1 cellular context compared by ENCODE assay signal in genomic region chr1:156429308-156430060, GRCh38.
A peak's percentile ranks its signal among the peaks of the same experiment; 100 is the strongest.
TF ChIP-seq lines count a peak whose summit lies in the region.

No MANE protein-coding gene starts in this region.

TF ChIP-seq in GM23338, 12 proteins besides CTCF, POLR2A, EP300 and RAD21:
- TF ChIP-seq CREB1 (CRISPR knock-in tag; IDR thresholded peaks at IDR 0.05; ENCODE audit: low read depth) = peak; percentile 71
- TF ChIP-seq, protein P1, sequence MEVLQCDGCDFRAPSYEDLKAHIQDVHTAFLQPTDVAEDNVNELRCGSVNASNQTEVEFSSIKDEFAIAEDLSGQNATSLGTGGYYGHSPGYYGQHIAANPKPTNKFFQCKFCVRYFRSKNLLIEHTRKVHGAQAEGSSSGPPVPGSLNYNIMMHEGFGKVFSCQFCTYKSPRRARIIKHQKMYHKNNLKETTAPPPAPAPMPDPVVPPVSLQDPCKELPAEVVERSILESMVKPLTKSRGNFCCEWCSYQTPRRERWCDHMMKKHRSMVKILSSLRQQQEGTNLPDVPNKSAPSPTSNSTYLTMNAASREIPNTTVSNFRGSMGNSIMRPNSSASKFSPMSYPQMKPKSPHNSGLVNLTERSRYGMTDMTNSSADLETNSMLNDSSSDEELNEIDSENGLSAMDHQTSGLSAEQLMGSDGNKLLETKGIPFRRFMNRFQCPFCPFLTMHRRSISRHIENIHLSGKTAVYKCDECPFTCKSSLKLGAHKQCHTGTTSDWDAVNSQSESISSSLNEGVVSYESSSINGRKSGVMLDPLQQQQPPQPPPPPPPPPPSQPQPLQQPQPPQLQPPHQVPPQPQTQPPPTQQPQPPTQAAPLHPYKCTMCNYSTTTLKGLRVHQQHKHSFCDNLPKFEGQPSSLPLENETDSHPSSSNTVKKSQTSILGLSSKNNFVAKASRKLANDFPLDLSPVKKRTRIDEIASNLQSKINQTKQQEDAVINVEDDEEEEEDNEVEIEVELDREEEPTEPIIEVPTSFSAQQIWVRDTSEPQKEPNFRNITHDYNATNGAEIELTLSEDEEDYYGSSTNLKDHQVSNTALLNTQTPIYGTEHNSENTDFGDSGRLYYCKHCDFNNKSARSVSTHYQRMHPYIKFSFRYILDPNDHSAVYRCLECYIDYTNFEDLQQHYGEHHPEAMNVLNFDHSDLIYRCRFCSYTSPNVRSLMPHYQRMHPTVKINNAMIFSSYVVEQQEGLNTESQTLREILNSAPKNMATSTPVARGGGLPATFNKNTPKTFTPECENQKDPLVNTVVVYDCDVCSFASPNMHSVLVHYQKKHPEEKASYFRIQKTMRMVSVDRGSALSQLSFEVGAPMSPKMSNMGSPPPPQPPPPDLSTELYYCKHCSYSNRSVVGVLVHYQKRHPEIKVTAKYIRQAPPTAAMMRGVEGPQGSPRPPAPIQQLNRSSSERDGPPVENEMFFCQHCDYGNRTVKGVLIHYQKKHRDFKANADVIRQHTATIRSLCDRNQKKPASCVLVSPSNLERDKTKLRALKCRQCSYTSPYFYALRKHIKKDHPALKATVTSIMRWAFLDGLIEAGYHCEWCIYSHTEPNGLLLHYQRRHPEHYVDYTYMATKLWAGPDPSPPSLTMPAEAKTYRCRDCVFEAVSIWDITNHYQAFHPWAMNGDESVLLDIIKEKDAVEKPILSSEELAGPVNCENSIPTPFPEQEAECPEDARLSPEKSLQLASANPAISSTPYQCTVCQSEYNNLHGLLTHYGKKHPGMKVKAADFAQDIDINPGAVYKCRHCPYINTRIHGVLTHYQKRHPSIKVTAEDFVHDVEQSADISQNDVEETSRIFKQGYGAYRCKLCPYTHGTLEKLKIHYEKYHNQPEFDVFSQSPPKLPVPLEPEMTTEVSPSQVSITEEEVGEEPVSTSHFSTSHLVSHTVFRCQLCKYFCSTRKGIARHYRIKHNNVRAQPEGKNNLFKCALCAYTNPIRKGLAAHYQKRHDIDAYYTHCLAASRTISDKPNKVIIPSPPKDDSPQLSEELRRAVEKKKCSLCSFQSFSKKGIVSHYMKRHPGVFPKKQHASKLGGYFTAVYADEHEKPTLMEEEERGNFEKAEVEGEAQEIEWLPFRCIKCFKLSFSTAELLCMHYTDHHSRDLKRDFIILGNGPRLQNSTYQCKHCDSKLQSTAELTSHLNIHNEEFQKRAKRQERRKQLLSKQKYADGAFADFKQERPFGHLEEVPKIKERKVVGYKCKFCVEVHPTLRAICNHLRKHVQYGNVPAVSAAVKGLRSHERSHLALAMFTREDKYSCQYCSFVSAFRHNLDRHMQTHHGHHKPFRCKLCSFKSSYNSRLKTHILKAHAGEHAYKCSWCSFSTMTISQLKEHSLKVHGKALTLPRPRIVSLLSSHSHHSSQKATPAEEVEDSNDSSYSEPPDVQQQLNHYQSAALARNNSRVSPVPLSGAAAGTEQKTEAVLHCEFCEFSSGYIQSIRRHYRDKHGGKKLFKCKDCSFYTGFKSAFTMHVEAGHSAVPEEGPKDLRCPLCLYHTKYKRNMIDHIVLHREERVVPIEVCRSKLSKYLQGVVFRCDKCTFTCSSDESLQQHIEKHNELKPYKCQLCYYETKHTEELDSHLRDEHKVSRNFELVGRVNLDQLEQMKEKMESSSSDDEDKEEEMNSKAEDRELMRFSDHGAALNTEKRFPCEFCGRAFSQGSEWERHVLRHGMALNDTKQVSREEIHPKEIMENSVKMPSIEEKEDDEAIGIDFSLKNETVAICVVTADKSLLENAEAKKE (CRISPR knock-in tag; IDR thresholded peaks at IDR 0.05) = no peak
- peak; percentile 77 for TF ChIP-seq EZH2 (IDR thresholded peaks at IDR 0.05; ENCODE audit: low read depth, unreplicated experiment)
TF ChIP-seq in GM23338: peak in this region for 2.
